Comparison of ENCODE assay signal across 17 cellular contexts in genomic region chr4:55367084-55367722, GRCh38. TPM values are rescaled to one million over a fixed set of nuclear protein-coding genes. Genes with fewer than 3 reads are reported as not detected.
DNase-seq lines count a peak whose midpoint lies in the region; ATAC-seq and TF ChIP-seq lines count a peak whose summit lies in the region.
"Had no signal": no experiment of that assay in that cellular context is flagged by ENCODE, and none has a peak within 500 bp of the region (broad histone marks: within the 10 kb centered on the region; RNA-seq: fewer than 3 reads in every experiment).

No MANE protein-coding gene starts in this region.

- H3K27me3 ChIP-seq in IMR-90 (ENCODE audit: control insufficient read depth, insufficient read depth, low read length) = no peaks in the 10 kb centered on the region
- H3K27me3 ChIP-seq in brain microvascular endothelial cell (replicated peaks) = no peaks in the 10 kb centered on the region
- no peaks in the 10 kb centered on the region for H3K27me3 ChIP-seq in tibial nerve

- no peak overlapping the region for H3K56ac ChIP-seq in IMR-90 (ENCODE audit: extremely low read depth, insufficient read depth, low read length)

- H2AK5ac ChIP-seq in IMR-90 (ENCODE audit: low read depth, low read length) = no peak overlapping the region

- no peak overlapping the region for H2BK120ac ChIP-seq in IMR-90 (ENCODE audit: low read depth, low read length)

- TF ChIP-seq CTCF in IMR-90 (conservative IDR thresholded peaks at IDR 0.05; ENCODE audit: low read depth, low read length) (no peak), brain microvascular endothelial cell (IDR thresholded peaks at IDR 0.05; ENCODE audit: low read depth, low read length, missing control alignments) (no peak), tibial nerve (IDR thresholded peaks at IDR 0.05) (no peak)

- TF ChIP-seq POLR2A in IMR-90 (IDR thresholded peaks at IDR 0.05; ENCODE audit: low read depth, low read length) = no peak
- no peak for TF ChIP-seq POLR2A in tibial nerve (IDR thresholded peaks at IDR 0.05)

- 100% methylated on average over 1 of the region's 6 CpGs; no CpG with 5 or more reads in 1 of the 2 experiments for WGBS in IMR-90 (ENCODE audit: extremely low coverage in 2 of 2, insufficient read length in 1 of 2), 2 experiments
- 81 to 83% methylated on average over 6 of the region's 6 CpGs for WGBS in tibial nerve, 2 donors

- in situ Hi-C loops in IMR-90 (cut with MboI; ENCODE audit: low sequenced_read_pairs) (no loop called here), brain microvascular endothelial cell (cut with HindIII; ENCODE audit: low pct_ligation_motif_present, low sequenced_read_pairs) (no loop called here)

- POLR2A ChIA-PET in IMR-90 (lab: Charles Lee; ENCODE audit: unreplicated experiment) = no interaction called here

- no peak overlapping the region for H2BK5ac ChIP-seq in IMR-90 (ENCODE audit: low read depth, low read length, poor library complexity, severe bottlenecking)

- no peak for DNase-seq in IMR-90
- peak; percentile 35 for DNase-seq in brain microvascular endothelial cell
- DNase-seq in fibroblast of gingiva (ENCODE audit: low read depth) = peak; percentile 22
- peak; percentile 73 for DNase-seq in smooth muscle cell of the brain vasculature (ENCODE audit: low read depth, low spot score)
- no peak for DNase-seq in tibial nerve (ENCODE audit: low spot score in 2 of 2)
- DNase-seq in head of caudate nucleus = no peak
- no peak for DNase-seq in medulla oblongata (ENCODE audit: extremely low spot score)
- DNase-seq in NCI-H510A (lab: John Stamatoyannopoulos, UW) = no peak
- DNase-seq: CD4-positive, alpha-beta T cell; DMS79; NCI-H1436 treated with DMSO at 0.1 percent for 48 hours; NCI-H2081; NCI-H2227 treated with DMSO at 0.1 percent for 48 hours; NCI-H526 treated with DMSO at 0.1 percent for 48 hours; NK-92 treated with Interleukin-12 subunit alpha and Interleukin-12 subunit beta, amount 100 ng/mL, for 24 hours; OCI-M1; RPMI8226 had no signal

- no peak overlapping the region for H3K14ac ChIP-seq in IMR-90 (replicated peaks; ENCODE audit: low read depth, low read length)

- no peak for TF ChIP-seq RAD21 in IMR-90 (IDR thresholded peaks at IDR 0.05; ENCODE audit: low read length)

- peak; percentile 80 for ATAC-seq in IMR-90 (ENCODE audit: low read depth)

- no peaks in the 10 kb centered on the region for H4K20me1 ChIP-seq in IMR-90 (ENCODE audit: insufficient read depth, low read length)

- no peaks in the 10 kb centered on the region for H3K9me1 ChIP-seq in IMR-90 (ENCODE audit: insufficient read depth, low read length)

- H3K4me1 ChIP-seq in IMR-90 (ENCODE audit: control insufficient read depth, insufficient read depth, low read length) (peaks cover 3% of the 10 kb centered on the region; the same call in 1 of the 2 replicates), tibial nerve (peaks cover 0 to 12% (median 0%) of the 10 kb centered on the region in 4 donors)

- CTCF ChIA-PET in IMR-90 (lab: Yijun Ruan, JAX) = no interaction called here

- H3K9me3 ChIP-seq in IMR-90 (ENCODE audit: control insufficient read depth, insufficient read depth, low read length) (no peaks in the 10 kb centered on the region), tibial nerve (no peaks in the 10 kb centered on the region)

- H2BK15ac ChIP-seq in IMR-90 (ENCODE audit: low read depth, low read length) = no peak overlapping the region

- dilution Hi-C loops in IMR-90 (cut with HindIII; ENCODE audit: low sequenced_read_pairs, unreplicated experiment) = no loop called here

- no peak overlapping the region for H4K91ac ChIP-seq in IMR-90 (ENCODE audit: insufficient read depth, low read depth, low read length)

- no peak overlapping the region for H2BK20ac ChIP-seq in IMR-90 (ENCODE audit: low read depth, low read length)

- H4K5ac ChIP-seq in IMR-90 (ENCODE audit: low read depth, low read length) = no peak overlapping the region

- H3K79me1 ChIP-seq in IMR-90 (ENCODE audit: low read depth in 1 of 2, low read length in 2 of 2) = no peaks in the 10 kb centered on the region; a peak in 1 of 4 replicates

- H2AK9ac ChIP-seq in IMR-90 (replicated peaks; ENCODE audit: low read depth, low read length, poor library complexity) = no peak overlapping the region

- H3K18ac ChIP-seq in IMR-90 (ENCODE audit: low read depth, low read length) = no peak overlapping the region

- H3K23ac ChIP-seq in IMR-90 (ENCODE audit: low read depth, low read length) = no peak overlapping the region

- no peak overlapping the region for H4K8ac ChIP-seq in IMR-90 (ENCODE audit: low read depth in 2 of 2, low read length in 2 of 2)

- BruUV-seq in IMR-90 (replicated peaks; lab: Mats Ljungman, UMichigan) = no TSS peak

- no peak overlapping the region for H2AFZ ChIP-seq in IMR-90 (replicated peaks; ENCODE audit: low read length, poor library complexity)

- H3K9ac ChIP-seq in IMR-90 (ENCODE audit: low read depth, low read length) = no peak overlapping the region

- no peak overlapping the region for H3K4ac ChIP-seq in IMR-90 (ENCODE audit: low read depth, low read length)

- intact Hi-C loops in IMR-90 (cut with micrococcal nuclease) (no loop called here), head of caudate nucleus (cut with DNase I) (no loop called here)

- TF ChIP-seq EP300 in tibial nerve (IDR thresholded peaks at IDR 0.05) = no peak

- no peak overlapping the region for H3K27ac ChIP-seq in IMR-90 (ENCODE audit: insufficient read depth, low read length)
- peak overlapping the region; percentile 53 for H3K27ac ChIP-seq in brain microvascular endothelial cell
- H3K27ac ChIP-seq in tibial nerve = peak overlapping the region in 1 of 4 donors; percentile 75

- H3K36me3 ChIP-seq in IMR-90 (ENCODE audit: control insufficient read depth, insufficient read depth, low read length) (no peaks in the 10 kb centered on the region), brain microvascular endothelial cell (replicated peaks) (no peaks in the 10 kb centered on the region), tibial nerve (peaks cover 0 to 42% (median 0%) of the 10 kb centered on the region in 3 donors)

- H3K4me3 ChIP-seq in IMR-90 (ENCODE audit: insufficient read depth, low read depth, low read length) (no peak overlapping the region), brain microvascular endothelial cell (ENCODE audit: low read depth, low read length) (no peak overlapping the region), tibial nerve (no peak overlapping the region)

- no peak overlapping the region for H3K4me2 ChIP-seq in IMR-90 (ENCODE audit: low read depth, low read length)

TF ChIP-seq in IMR-90, 13 proteins besides CTCF, POLR2A, EP300 and RAD21:
- TF ChIP-seq MAFK (IDR thresholded peaks at IDR 0.05; ENCODE audit: low read depth, low read length) (0 out of 2 replicates have a peak, but pooled peaks have one; percentile 10), CHD1 (IDR thresholded peaks at IDR 0.05; ENCODE audit: low read depth, low read length) (no peak), NFE2L2 (IDR thresholded peaks at IDR 0.05; ENCODE audit: low read depth, low read length) (no peak), MAZ (IDR thresholded peaks at IDR 0.05; ENCODE audit: borderline replicate concordance, low read depth, low read length) (no peak)

RNA-seq across cellular contexts. Expression of gene SRD5A3, which starts 21.2 kb away (rescaled TPM):
- total RNA-seq in IMR-90 (2012; rRNA removed) = 6.8 and 7.8 TPM in 2 replicates
- polyA plus RNA-seq in IMR-90 (2012; rRNA removed) = 5.6 and 6.4 TPM in 2 replicates
- 2.9 and 6.5 TPM in 2 replicates for polyA plus RNA-seq in IMR-90 (2012; cell fraction: cytosol; rRNA removed)
- polyA plus RNA-seq in IMR-90 (2012; cell fraction: nucleus; rRNA removed; ENCODE audit: low replicate concordance) = 0.65 and 4.7 TPM in 2 replicates
- total RNA-seq in tibial nerve = 10 to 100 TPM in 3 of 4 donors, 1 to 10 TPM in 1; 9.0 to 16.1 (median 12.2) TPM

RNA-seq across cellular contexts. Expression of gene TMEM165, which starts 28.6 kb away (rescaled TPM):
- total RNA-seq in IMR-90 (2012; rRNA removed) (49.6 and 88.3 TPM in 2 replicates), tibial nerve (100 to 1,000 TPM; 167 to 286 (median 236) TPM)
- polyA plus RNA-seq in IMR-90 (2012; rRNA removed) = 73.3 and 83.0 TPM in 2 replicates
- 24.8 and 66.4 TPM in 2 replicates for polyA plus RNA-seq in IMR-90 (2012; cell fraction: cytosol; rRNA removed)
- polyA plus RNA-seq in IMR-90 (2012; cell fraction: nucleus; rRNA removed; ENCODE audit: low replicate concordance) = 80.3 and 193 TPM in 2 replicates

Comparison
In these comparisons a context has a peak if more than half of its experiments do, and no peak if none do; other contexts are left out.
1. DNase-seq: peak in brain microvascular endothelial cell (single experiment), fibroblast of gingiva (single experiment) and smooth muscle cell of the brain vasculature (single experiment); none in IMR-90 (single experiment), tibial nerve (0 of 2), head of caudate nucleus (0 of 42), medulla oblongata (single experiment) and NCI-H510A (single experiment).